ENCODE assay signal across 8 cellular contexts in genomic region chr4:163494360-163495241, GRCh38. TPM values are rescaled to one million over a fixed set of nuclear protein-coding genes. Genes with fewer than 3 reads are reported as not detected.
DNase-seq lines count a peak whose midpoint lies in the region; ATAC-seq, FAIRE-seq and TF ChIP-seq lines count a peak whose summit lies in the region.

Gene TMA16 (plus strand): TSS chr4:163494690. CDS start chr4:163494802, 112 bp downstream.

- no peak for FAIRE-seq in kidney (lab: Jason Lieb, UNC)

- peak; percentile 72 for DNase-seq in AG09309 (ENCODE audit: low read depth)
- DNase-seq in NCI-H345 treated with DMSO at 0.1 percent for 48 hours (lab: John Stamatoyannopoulos, UW; ENCODE audit: unreplicated experiment) = peak; percentile 51
- peak; percentile 77 for DNase-seq in activated CD4-positive, CD25-positive, alpha-beta regulatory T cell treated with anti-CD3 and anti-CD28 coated beads, Interleukin-2, amount 50 U/mL, for 72 hours
- DNase-seq in cerebellum (ENCODE audit: low spot score) = peak; percentile 74
- DNase-seq in kidney = peak; percentile 95
- peak; percentile 89 for DNase-seq in stimulated activated CD4-positive, alpha-beta T cell treated with anti-CD3 and anti-CD28 coated beads, Interleukin-15, amount 100 ng/mL, for 24 hours

- H3K9me3 ChIP-seq in kidney (ENCODE audit: control insufficient read depth in 1 of 2, low read length in 2 of 2) = no peaks in the 10 kb centered on the region

- peak within 1 kb of the TSS; percentile 75 to 80 for H3K27ac ChIP-seq in kidney (ENCODE audit: low read depth in 2 of 2, low read length in 2 of 2)

- peak; percentile 87 for ATAC-seq in GM19023 (IDR thresholded peaks at IDR 0.05; ENCODE audit: unreplicated experiment)
- peak; percentile 82 for ATAC-seq in HG03280 (IDR thresholded peaks at IDR 0.05; ENCODE audit: unreplicated experiment)

- no peaks in the 10 kb centered on the region for H3K4me1 ChIP-seq in kidney (ENCODE audit: control insufficient read depth in 1 of 2, insufficient read depth in 1 of 2, low read depth in 1 of 2, low read length in 2 of 2)

- H3K9ac ChIP-seq in kidney (ENCODE audit: low read length in 2 of 2) = peak within 1 kb of the TSS; percentile 74 to 92

- H3K4me3 ChIP-seq in AG09309 (ENCODE audit: control insufficient read depth, low read depth, low read length) = peak within 1 kb of the TSS; percentile 99
- H3K4me3 ChIP-seq in kidney (ENCODE audit: low read length in 2 of 2) = peak within 1 kb of the TSS; percentile 87 to 88

- intact Hi-C loops in kidney (cut with DNase I) = no loop called here

- peak; percentile 2 for TF ChIP-seq CTCF in AG09309 (IDR thresholded peaks at IDR 0.05; ENCODE audit: control insufficient read depth, insufficient read depth, low read depth, low read length, missing control alignments)
- no peak for TF ChIP-seq CTCF in kidney (IDR thresholded peaks at IDR 0.05; ENCODE audit: borderline replicate concordance, extremely low read depth, insufficient read depth)

- H3K36me3 ChIP-seq in kidney (ENCODE audit: control insufficient read depth in 1 of 2, insufficient read depth in 2 of 2, low read length in 2 of 2) = no peaks in the 10 kb centered on the region

RNA-seq across cellular contexts. Expression of gene TMA16, which starts in this region (rescaled TPM):
- total RNA-seq in cerebellum = 17.5 TPM
- total RNA-seq in kidney = 26.9 TPM
- polyA plus RNA-seq in kidney (ENCODE audit: insufficient read depth, low read depth, low replicate concordance) = 12.8 TPM

Comparison
In these comparisons a context has a peak if more than half of its experiments do, and no peak if none do; other contexts are left out.
1. Peak in every context shown above with its lines: DNase-seq, ATAC-seq, H3K4me3 ChIP-seq and H3K27ac ChIP-seq.